ENCODE assay signal across 26 cellular contexts in genomic region chr3:30098206-30098605, GRCh38.
DNase-seq lines count a peak whose midpoint lies in the region; ATAC-seq and TF ChIP-seq lines count a peak whose summit lies in the region.
"Had no signal": no experiment of that assay in that cellular context is flagged by ENCODE, and none has a peak within 500 bp of the region (broad histone marks: within the 10 kb centered on the region; RNA-seq: fewer than 3 reads in every experiment).

No MANE protein-coding gene starts in this region.

- no peak overlapping the region for H4K8ac ChIP-seq in IMR-90 (ENCODE audit: low read depth in 2 of 2, low read length in 2 of 2)

- POLR2A ChIA-PET in IMR-90 (lab: Charles Lee; ENCODE audit: unreplicated experiment) = no interaction called here

- H2BK15ac ChIP-seq in IMR-90 (ENCODE audit: low read depth, low read length) = no peak overlapping the region

- no peak overlapping the region for H3K4ac ChIP-seq in IMR-90 (ENCODE audit: low read depth, low read length)

- H2AK9ac ChIP-seq in IMR-90 (replicated peaks; ENCODE audit: low read depth, low read length, poor library complexity) = no peak overlapping the region

- H3K79me2 ChIP-seq in osteoblast (ENCODE audit: insufficient read depth, low read length) = no peaks in the 10 kb centered on the region

- H3K56ac ChIP-seq in IMR-90 (ENCODE audit: extremely low read depth, insufficient read depth, low read length) = no peak overlapping the region

- H2BK120ac ChIP-seq in IMR-90 (ENCODE audit: low read depth, low read length) = no peak overlapping the region

- H2BK20ac ChIP-seq in IMR-90 (ENCODE audit: low read depth, low read length) = no peak overlapping the region

- no peaks in the 10 kb centered on the region for H3K79me1 ChIP-seq in IMR-90 (ENCODE audit: low read depth in 1 of 2, low read length in 2 of 2)

- no peak overlapping the region for H3K23ac ChIP-seq in IMR-90 (ENCODE audit: low read depth, low read length)

- no peak overlapping the region for H3K4me3 Mint-ChIP-seq in Calu3 (ENCODE audit: low read depth, unreplicated experiment)
- H3K4me3 Mint-ChIP-seq: activated CD8-positive, alpha-beta T cell treated with anti-CD3 and anti-CD28 coated beads for 36 hours; CD14-positive monocyte; endodermal cell; naive B cell; stimulated activated memory B cell treated with anti-CD40 and anti-IgM and Interleukin-4, amounts not matched to agents 10 μg/mL and 1 μg/mL and 100 μg/mL, for 72 hours had no signal

- CTCF ChIA-PET in Calu3 (lab: Charles Lee) = interaction anchor here (0.5 to 0.7 kb wide), 2 partner anchors 101 to 538 kb away, joined by 3 read pairs; no protein-coding TSS in a partner anchor
- CTCF ChIA-PET in IMR-90 (lab: Yijun Ruan, JAX) = no interaction called here

- H2AK5ac ChIP-seq in IMR-90 (ENCODE audit: low read depth, low read length) = no peak overlapping the region

- BruUV-seq in Calu3 (replicated peaks; lab: Mats Ljungman, UMichigan) = no TSS peak
- BruUV-seq in IMR-90 (replicated peaks; lab: Mats Ljungman, UMichigan) = no TSS peak

- no peaks in the 10 kb centered on the region for H3K27me3 Mint-ChIP-seq in Calu3 (ENCODE audit: unreplicated experiment)
- H3K27me3 Mint-ChIP-seq: activated CD8-positive, alpha-beta T cell treated with anti-CD3 and anti-CD28 coated beads for 36 hours had no signal

- H3K4me3 ChIP-seq in IMR-90 (ENCODE audit: insufficient read depth, low read depth, low read length) = no peak overlapping the region
- H3K4me3 ChIP-seq in fibroblast of mammary gland (ENCODE audit: control insufficient read depth, low read depth, low read length) = no peak overlapping the region
- no peak overlapping the region for H3K4me3 ChIP-seq in osteoblast (ENCODE audit: insufficient read depth, low read length)
- H3K4me3 ChIP-seq: coronary artery, ovary, Peyer's patch, right atrium auricular region had no signal

- H3K9me3 ChIP-seq in IMR-90 (ENCODE audit: control insufficient read depth, insufficient read depth, low read length) (peaks cover 2% of the 10 kb centered on the region; the same call in 1 of the 2 replicates), osteoblast (ENCODE audit: low read depth, low read length) (no peaks in the 10 kb centered on the region)
- H3K9me3 ChIP-seq: ovary had no signal

- H3K9ac ChIP-seq in IMR-90 (ENCODE audit: low read depth, low read length) = no peak overlapping the region

- no peaks in the 10 kb centered on the region for H3K9me1 ChIP-seq in IMR-90 (ENCODE audit: insufficient read depth, low read length)

- H3K27ac ChIP-seq in IMR-90 (ENCODE audit: insufficient read depth, low read length) = no peak overlapping the region
- H3K27ac ChIP-seq in osteoblast (ENCODE audit: low read depth, low read length) = peak overlapping the region; percentile 56
- H3K27ac ChIP-seq: coronary artery, ovary, Peyer's patch, right atrium auricular region had no signal

- H3K27me3 ChIP-seq in IMR-90 (ENCODE audit: control insufficient read depth, insufficient read depth, low read length) = no peaks in the 10 kb centered on the region
- no peaks in the 10 kb centered on the region for H3K27me3 ChIP-seq in osteoblast (ENCODE audit: insufficient read depth, low read length)
- H3K27me3 ChIP-seq: ovary, Peyer's patch, right atrium auricular region had no signal

- H3K18ac ChIP-seq in IMR-90 (ENCODE audit: low read depth, low read length) = no peak overlapping the region

- H3K4me1 Mint-ChIP-seq in Calu3 (ENCODE audit: low read depth, unreplicated experiment) = peaks cover 23% of the 10 kb centered on the region
- H3K4me1 Mint-ChIP-seq: endodermal cell; naive B cell; stimulated activated memory B cell treated with anti-CD40 and anti-IgM and Interleukin-4, amounts not matched to agents 10 μg/mL and 1 μg/mL and 100 μg/mL, for 72 hours had no signal

- no peak overlapping the region for H2BK5ac ChIP-seq in IMR-90 (ENCODE audit: low read depth, low read length, poor library complexity, severe bottlenecking)

- H3K36me3 ChIP-seq in IMR-90 (ENCODE audit: control insufficient read depth, insufficient read depth, low read length) (no peaks in the 10 kb centered on the region), osteoblast (ENCODE audit: insufficient read depth, low read length) (no peaks in the 10 kb centered on the region)
- H3K36me3 ChIP-seq: ovary, Peyer's patch, right atrium auricular region had no signal

- dilution Hi-C loops in IMR-90 (cut with HindIII; ENCODE audit: low sequenced_read_pairs, unreplicated experiment) = no loop called here

- H3K4me1 ChIP-seq in IMR-90 (ENCODE audit: control insufficient read depth, insufficient read depth, low read length) = peaks cover 4% of the 10 kb centered on the region
- H3K4me1 ChIP-seq in osteoblast (ENCODE audit: insufficient read depth, low read length) = peaks cover 15% of the 10 kb centered on the region
- H3K4me1 ChIP-seq: Peyer's patch, right atrium auricular region had no signal

- in situ Hi-C loops in IMR-90 (cut with MboI; ENCODE audit: low sequenced_read_pairs) = no loop called here

- no peak for TF ChIP-seq POLR2A in IMR-90 (IDR thresholded peaks at IDR 0.05; ENCODE audit: low read depth, low read length)

- TF ChIP-seq CTCF in Calu3 (IDR thresholded peaks at IDR 0.05; ENCODE audit: unreplicated experiment) (no peak), IMR-90 (conservative IDR thresholded peaks at IDR 0.05; ENCODE audit: low read depth, low read length) (no peak), fibroblast of mammary gland (conservative IDR thresholded peaks at IDR 0.05; ENCODE audit: control insufficient read depth, insufficient read depth, low read depth, low read length) (no peak), osteoblast (IDR thresholded peaks at IDR 0.05; ENCODE audit: extremely low read depth, low read depth, low read length) (no peak)

- H3K14ac ChIP-seq in IMR-90 (replicated peaks; ENCODE audit: low read depth, low read length) = no peak overlapping the region

- H3K27ac Mint-ChIP-seq in Calu3 (ENCODE audit: unreplicated experiment) = peak overlapping the region; percentile 5
- H3K27ac Mint-ChIP-seq: activated CD8-positive, alpha-beta T cell treated with anti-CD3 and anti-CD28 coated beads for 36 hours; CD14-positive monocyte; endodermal cell; stimulated activated memory B cell treated with anti-CD40 and anti-IgM and Interleukin-4, amounts not matched to agents 10 μg/mL and 1 μg/mL and 100 μg/mL, for 72 hours had no signal

- no peak overlapping the region for H3K4me2 ChIP-seq in IMR-90 (ENCODE audit: low read depth, low read length)
- peak overlapping the region; percentile 59 for H3K4me2 ChIP-seq in osteoblast (ENCODE audit: insufficient read depth, low read length)

- H4K20me1 ChIP-seq in IMR-90 (ENCODE audit: insufficient read depth, low read length) (no peaks in the 10 kb centered on the region), osteoblast (ENCODE audit: insufficient read depth, low read length) (no peaks in the 10 kb centered on the region)

- ATAC-seq in IMR-90 (ENCODE audit: low read depth) (no peak; the same call in 1 of the 2 replicates), GM19035 (IDR thresholded peaks at IDR 0.05; ENCODE audit: unreplicated experiment) (no peak)
- ATAC-seq: stimulated activated memory B cell treated with anti-CD40 and anti-IgM and Interleukin-4, amounts not matched to agents 10 μg/mL and 1 μg/mL and 100 μg/mL, for 72 hours had no signal

- H4K5ac ChIP-seq in IMR-90 (ENCODE audit: low read depth, low read length) = no peak overlapping the region

- DNase-seq in Calu3 (no peak), IMR-90 (peak; percentile 36), fibroblast of mammary gland (ENCODE audit: low read depth) (peak; percentile 62), osteoblast (ENCODE audit: insufficient read length, low spot score, missing footprints) (no peak), hypothalamus (lab: John Stamatoyannopoulos, UW) (no peak), NCI-H1048 (lab: John Stamatoyannopoulos, UW) (no peak)
- DNase-seq: activated CD4-positive, CD25-positive, alpha-beta regulatory T cell treated with anti-CD3 and anti-CD28 coated beads, Interleukin-2, amount 50 U/mL, for 72 hours; activated gamma-delta T cell; activated T-cell treated with anti-CD3 and anti-CD28 coated beads for 4 hours; endodermal cell; KG1; mesendoderm; naive B cell; NCI-H1694 treated with DMSO at 0.1 percent for 48 hours; NCI-H2171 treated with DMSO at 0.1 percent for 48 hours; NCI-H526 treated with DMSO at 0.1 percent for 48 hours; ovary; Peyer's patch; SIG-M5; stimulated activated CD4-positive, alpha-beta T cell treated with anti-CD3 and anti-CD28 coated beads, Interleukin-4, amount 100 ng/mL, for 1 hour had no signal

- no peaks in the 10 kb centered on the region for H3K36me3 Mint-ChIP-seq in Calu3 (ENCODE audit: insufficient read depth, unreplicated experiment)
- H3K36me3 Mint-ChIP-seq: CD14-positive monocyte; naive B cell; stimulated activated memory B cell treated with anti-CD40 and anti-IgM and Interleukin-4, amounts not matched to agents 10 μg/mL and 1 μg/mL and 100 μg/mL, for 72 hours had no signal

- H4K91ac ChIP-seq in IMR-90 (ENCODE audit: insufficient read depth, low read depth, low read length) = no peak overlapping the region

- H3K9me3 Mint-ChIP-seq in Calu3 (ENCODE audit: low read depth, unreplicated experiment) = no peaks in the 10 kb centered on the region

- TF ChIP-seq RAD21 in IMR-90 (IDR thresholded peaks at IDR 0.05; ENCODE audit: low read length) = no peak

- H2AFZ ChIP-seq in IMR-90 (replicated peaks; ENCODE audit: low read length, poor library complexity) = no peak overlapping the region
- no peak overlapping the region for H2AFZ ChIP-seq in osteoblast (ENCODE audit: low read length)

- intact Hi-C loops in Calu3 (cut with micrococcal nuclease; ENCODE audit: unreplicated experiment) (loop anchor here (5.0 kb wide), 1 partner anchor 56 kb away; no protein-coding TSS in a partner anchor), IMR-90 (cut with micrococcal nuclease) (no loop called here)

TF ChIP-seq in IMR-90, 13 proteins besides CTCF, POLR2A, EP300 and RAD21:
- no peak for TF ChIP-seq NFE2L2 (IDR thresholded peaks at IDR 0.05; ENCODE audit: low read depth, low read length)
- TF ChIP-seq RFX5 (IDR thresholded peaks at IDR 0.05; ENCODE audit: low read depth, low read length) = no peak
- no peak for TF ChIP-seq MAFK (IDR thresholded peaks at IDR 0.05; ENCODE audit: low read depth, low read length)
- TF ChIP-seq USF2 (IDR thresholded peaks at IDR 0.05; ENCODE audit: low read depth, low read length) = no peak
- no peak for TF ChIP-seq SMC3 (IDR thresholded peaks at IDR 0.05; ENCODE audit: low read depth, low read length)
- no peak for TF ChIP-seq FOS (IDR thresholded peaks at IDR 0.05; ENCODE audit: low read depth, low read length)

Comparison
In these comparisons a context has a peak if more than half of its experiments do, and no peak if none do; other contexts are left out.
1. DNase-seq: peak in IMR-90 (single experiment) and fibroblast of mammary gland (single experiment); none in Calu3 (single experiment), osteoblast (single experiment), hypothalamus (0 of 51) and NCI-H1048 (single experiment).